9 cellular contexts compared by ENCODE assay signal in genomic region chr19:11624064-11624463, GRCh38. TPM values are rescaled to one million over a fixed set of nuclear protein-coding genes. Genes with fewer than 3 reads are reported as not detected.
DNase-seq lines count a peak whose midpoint lies in the region; ATAC-seq and TF ChIP-seq lines count a peak whose summit lies in the region.
"Had no signal": no experiment of that assay in that cellular context is flagged by ENCODE, and none has a peak within 500 bp of the region (broad histone marks: within the 10 kb centered on the region; RNA-seq: fewer than 3 reads in every experiment).

No MANE protein-coding gene starts in this region.

- H3K27ac ChIP-seq in brain microvascular endothelial cell (no peak overlapping the region), tibial artery (peak overlapping the region; percentile 42 to 45), neuronal stem cell (replicated peaks; ENCODE audit: low read length) (no peak overlapping the region)

- no peak overlapping the region for H2BK5ac ChIP-seq in neuronal stem cell (ENCODE audit: low read length)

- peaks cover 13% of the 10 kb centered on the region for H3K27me3 Mint-ChIP-seq in activated T-cell treated with anti-CD3 and anti-CD28 coated beads, Interleukin-2, amount 50 U/mL, for 72 hours (ENCODE audit: low read depth)

- H3K4me3 ChIP-seq in brain microvascular endothelial cell (ENCODE audit: low read depth, low read length) (no peak overlapping the region), tibial artery (peak overlapping the region; percentile 36 to 54), neuronal stem cell (ENCODE audit: low read length in 2 of 2) (no peak overlapping the region)

- H2AFZ ChIP-seq in neuronal stem cell (ENCODE audit: low read length): no peak overlapping the region

- no peak overlapping the region for H3K4ac ChIP-seq in neuronal stem cell (ENCODE audit: low read length)

- in situ Hi-C loops in brain microvascular endothelial cell (cut with HindIII; ENCODE audit: low pct_ligation_motif_present, low sequenced_read_pairs): no loop called here

- no peaks in the 10 kb centered on the region for H3K9me3 ChIP-seq in tibial artery
- peaks cover 13 to 25% of the 10 kb centered on the region in 2 donors for H3K9me3 ChIP-seq in neuronal stem cell (replicated peaks in 1 of 2; ENCODE audit: control insufficient read depth in 2 of 2, insufficient read depth in 1 of 2, low read depth in 1 of 2, low read length in 2 of 2)

- H3K4me1 ChIP-seq in tibial artery (peaks cover 0 to 20% (median 8%) of the 10 kb centered on the region in 4 donors), neuronal stem cell (ENCODE audit: control insufficient read depth in 2 of 2, insufficient read depth in 1 of 2, low read depth in 1 of 2, low read length in 2 of 2) (peaks cover 0 to 3% of the 10 kb centered on the region in 2 donors)

- no peaks in the 10 kb centered on the region for H3K79me1 ChIP-seq in neuronal stem cell (ENCODE audit: low read depth, low read length)

- no CpG with 5 or more reads among the region's 4 CpGs for WGBS in neuronal stem cell (ENCODE audit: extremely low coverage in 2 of 2, insufficient read length in 2 of 2, insufficient replicate concordance in 1 of 2), 2 donors

- peaks cover 17 to 19% of the 10 kb centered on the region in 2 donors for H3K36me3 Mint-ChIP-seq in activated T-cell treated with anti-CD3 and anti-CD28 coated beads, Interleukin-2, amount 50 U/mL, for 72 hours (ENCODE audit: insufficient read depth in 2 of 2)

- H2BK12ac ChIP-seq in neuronal stem cell (ENCODE audit: low read length): no peak overlapping the region

- H2AK5ac ChIP-seq in neuronal stem cell (ENCODE audit: low read depth, low read length): no peak overlapping the region

- H3K9me3 Mint-ChIP-seq in activated T-cell treated with anti-CD3 and anti-CD28 coated beads, Interleukin-2, amount 50 U/mL, for 72 hours: peaks cover 0 to 5% of the 10 kb centered on the region in 2 donors

- H3K4me3 Mint-ChIP-seq in activated T-cell treated with anti-CD3 and anti-CD28 coated beads, Interleukin-2, amount 50 U/mL, for 72 hours: peak overlapping the region; percentile 76 to 78

- peaks cover 18% of the 10 kb centered on the region for H3K4me1 Mint-ChIP-seq in activated T-cell treated with anti-CD3 and anti-CD28 coated beads, Interleukin-2, amount 50 U/mL, for 72 hours (ENCODE audit: low read depth)

- no peak overlapping the region for H3K23ac ChIP-seq in neuronal stem cell (ENCODE audit: low read depth, low read length, poor library complexity)

- no peak for TF ChIP-seq CTCF in brain microvascular endothelial cell (IDR thresholded peaks at IDR 0.05; ENCODE audit: low read depth, low read length, missing control alignments)
- TF ChIP-seq CTCF in tibial artery (IDR thresholded peaks at IDR 0.05): no peak

- H3K36me3 ChIP-seq in brain microvascular endothelial cell (replicated peaks) (peaks cover 28% of the 10 kb centered on the region), tibial artery (peaks cover 8 to 29% (median 22%) of the 10 kb centered on the region in 3 donors), neuronal stem cell (replicated peaks in 1 of 2; ENCODE audit: control insufficient read depth in 2 of 2, insufficient read depth in 2 of 2, low read length in 2 of 2) (peaks cover 14 to 32% of the 10 kb centered on the region in 2 donors)

- H3K27me3 ChIP-seq in brain microvascular endothelial cell (replicated peaks) (peaks cover 3% of the 10 kb centered on the region), tibial artery (no peaks in the 10 kb centered on the region), neuronal stem cell (ENCODE audit: control insufficient read depth in 3 of 3, insufficient read depth in 3 of 3, low read depth in 1 of 3, low read length in 3 of 3) (peaks cover 0 to 10% (median 0%) of the 10 kb centered on the region in 3 experiments)

- H3K27ac Mint-ChIP-seq in activated T-cell treated with anti-CD3 and anti-CD28 coated beads, Interleukin-2, amount 50 U/mL, for 72 hours: no peak overlapping the region

- no peak overlapping the region for H3K14ac ChIP-seq in neuronal stem cell (ENCODE audit: low read length)

- no peak overlapping the region for H4K91ac ChIP-seq in neuronal stem cell (ENCODE audit: low read depth, low read length, poor library complexity)

- no peak overlapping the region for H2BK15ac ChIP-seq in neuronal stem cell (ENCODE audit: low read length)

- no peak overlapping the region for H2BK120ac ChIP-seq in neuronal stem cell (ENCODE audit: low read depth, low read length)

- no peak overlapping the region for H3K4me2 ChIP-seq in neuronal stem cell (ENCODE audit: insufficient read depth, low read length, poor library complexity, severe bottlenecking)

- intact Hi-C loops in tibial artery (cut with DNase I; ENCODE audit: low total_unique reads): no loop called here

- ATAC-seq in activated T-cell treated with anti-CD3 and anti-CD28 coated beads, Interleukin-2, amount 50 U/mL, for 72 hours (replicated peaks in 1 of 2): peak; percentile 70 to 79
- ATAC-seq in left lobe of liver (peak; percentile 56), GM18511 (IDR thresholded peaks at IDR 0.05; ENCODE audit: unreplicated experiment) (no peak)

- no peak overlapping the region for H4K8ac ChIP-seq in neuronal stem cell (ENCODE audit: low read depth, low read length)

- no peak overlapping the region for H3K9ac ChIP-seq in neuronal stem cell (ENCODE audit: low read depth, low read length, poor library complexity)

- H3K18ac ChIP-seq in neuronal stem cell (ENCODE audit: low read length): no peak overlapping the region

- no peak for DNase-seq in activated T-cell treated with anti-CD3 and anti-CD28 coated beads, Interleukin-2, amount 50 U/mL, for 72 hours
- no peak for DNase-seq in activated T-cell treated with anti-CD3 and anti-CD28 coated beads, Interleukin-2, amount 50 U/mL, for 48 hours
- DNase-seq in brain microvascular endothelial cell (peak; percentile 5), left lobe of liver (ENCODE audit: low spot score) (no peak), tibial artery (no peak), DMS79 treated with DMSO at 0.1 percent for 48 hours (lab: John Stamatoyannopoulos, UW) (no peak), neuronal stem cell (ENCODE audit: low spot score) (no peak)

RNA-seq across cellular contexts. Expression of gene ZNF627, which starts 26.8 kb away (rescaled TPM):
- total RNA-seq in activated T-cell treated with anti-CD3 and anti-CD28 coated beads, Interleukin-2, amount 50 U/mL, for 72 hours: 1 to 10 TPM; 8.1 to 8.5 TPM
- 5.3 TPM for total RNA-seq in left lobe of liver
- 11.6 TPM for polyA plus RNA-seq in neuronal stem cell (2013, experiment 1 of 2)
- 11.4 TPM for polyA plus RNA-seq in neuronal stem cell (2013, experiment 2 of 2)

RNA-seq across cellular contexts. Expression of gene ACP5, which starts 46.6 kb away (rescaled TPM):
- 10 to 100 TPM; 22.9 to 31.5 TPM for total RNA-seq in activated T-cell treated with anti-CD3 and anti-CD28 coated beads, Interleukin-2, amount 50 U/mL, for 72 hours
- 17.9 TPM for total RNA-seq in left lobe of liver
- polyA plus RNA-seq in neuronal stem cell (2013, experiment 1 of 2): 1.1 TPM
- 0.91 TPM for polyA plus RNA-seq in neuronal stem cell (2013, experiment 2 of 2)
- total RNA-seq: NCI-H460 had no signal

Comparison
In these comparisons a context has a peak if more than half of its experiments do, and no peak if none do; other contexts are left out.
1. H3K27ac ChIP-seq: peak in tibial artery (2 of 2); none in brain microvascular endothelial cell (single experiment) and neuronal stem cell (single experiment).
2. H3K4me3 ChIP-seq: peak in tibial artery (2 of 2); none in brain microvascular endothelial cell (single experiment) and neuronal stem cell (0 of 2).